In the genomic region with DNA sequence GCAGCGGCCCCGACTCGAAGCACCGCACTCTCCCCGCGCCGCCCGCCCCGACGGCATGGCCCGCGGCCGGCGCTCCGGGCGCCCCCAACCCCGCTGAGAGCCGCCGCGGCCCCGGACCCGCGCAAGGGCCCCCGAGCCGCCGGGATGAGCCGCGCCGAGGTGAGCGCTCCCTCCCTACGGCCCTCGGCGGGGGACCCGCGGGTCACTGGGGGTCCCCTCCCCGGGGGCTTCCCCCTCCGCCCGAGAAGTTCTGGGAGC, we compare ENCODE assay signal across 8 cellular contexts. TPM values are rescaled to one million over a fixed set of nuclear protein-coding genes. Genes with fewer than 3 reads are reported as not detected.
DNase-seq lines count a peak whose midpoint lies in the region; ATAC-seq and TF ChIP-seq lines count a peak whose summit lies in the region.

No MANE protein-coding gene starts in this region.

- H3K4me3 ChIP-seq in SK-N-MC (peak overlapping the region; percentile 88), fibroblast of villous mesenchyme (ENCODE audit: low read depth, low read length) (peak overlapping the region; percentile 76)

- peak overlapping the region; percentile 50 for H3K27ac Mint-ChIP-seq in activated naive CD4-positive, alpha-beta T cell treated with anti-CD3 and anti-CD28 coated beads for 36 hours
- H3K27ac Mint-ChIP-seq in stimulated activated effector memory CD8-positive, alpha-beta T cell treated with anti-CD3 and anti-CD28 coated beads, Interleukin-12 subunit alpha, Interleukin-12 subunit beta, amount 100 ng/mL, for 72 hours = no peak overlapping the region

- no peaks in the 10 kb centered on the region for H3K9me3 ChIP-seq in SK-N-MC (ENCODE audit: low read depth, low read length)

- no peak for TF ChIP-seq CTCF in fibroblast of villous mesenchyme (IDR thresholded peaks at IDR 0.05; ENCODE audit: insufficient read depth, low read depth, low read length)

- peaks cover 26% of the 10 kb centered on the region for H3K4me1 Mint-ChIP-seq in activated naive CD4-positive, alpha-beta T cell treated with anti-CD3 and anti-CD28 coated beads for 36 hours (ENCODE audit: low read depth)
- peaks cover 12% of the 10 kb centered on the region for H3K4me1 Mint-ChIP-seq in stimulated activated effector memory CD8-positive, alpha-beta T cell treated with anti-CD3 and anti-CD28 coated beads, Interleukin-12 subunit alpha, Interleukin-12 subunit beta, amount 100 ng/mL, for 72 hours

- H3K27me3 Mint-ChIP-seq in activated naive CD4-positive, alpha-beta T cell treated with anti-CD3 and anti-CD28 coated beads for 36 hours (ENCODE audit: low read depth) = no peaks in the 10 kb centered on the region

- H3K9me3 Mint-ChIP-seq in activated naive CD4-positive, alpha-beta T cell treated with anti-CD3 and anti-CD28 coated beads for 36 hours = no peaks in the 10 kb centered on the region
- no peaks in the 10 kb centered on the region for H3K9me3 Mint-ChIP-seq in stimulated activated effector memory CD8-positive, alpha-beta T cell treated with anti-CD3 and anti-CD28 coated beads, Interleukin-12 subunit alpha, Interleukin-12 subunit beta, amount 100 ng/mL, for 72 hours

- H3K36me3 Mint-ChIP-seq in activated naive CD4-positive, alpha-beta T cell treated with anti-CD3 and anti-CD28 coated beads for 36 hours (ENCODE audit: low read depth) = peaks cover 2% of the 10 kb centered on the region
- no peaks in the 10 kb centered on the region for H3K36me3 Mint-ChIP-seq in stimulated activated effector memory CD8-positive, alpha-beta T cell treated with anti-CD3 and anti-CD28 coated beads, Interleukin-12 subunit alpha, Interleukin-12 subunit beta, amount 100 ng/mL, for 72 hours

- peak overlapping the region; percentile 76 for H3K4me3 Mint-ChIP-seq in activated naive CD4-positive, alpha-beta T cell treated with anti-CD3 and anti-CD28 coated beads for 36 hours
- peak overlapping the region; percentile 83 for H3K4me3 Mint-ChIP-seq in stimulated activated effector memory CD8-positive, alpha-beta T cell treated with anti-CD3 and anti-CD28 coated beads, Interleukin-12 subunit alpha, Interleukin-12 subunit beta, amount 100 ng/mL, for 72 hours

- CTCF ChIA-PET in activated naive CD4-positive, alpha-beta T cell treated with anti-CD3 and anti-CD28 coated beads for 36 hours (lab: Charles Lee) = interaction anchor here (0.7 to 8.4 kb wide), 22 partner anchors 12 to 315 kb away, joined by 3 to 217 read pairs (median 4); a partner anchor contains a TSS

- no peak overlapping the region for H3K27ac ChIP-seq in SK-N-MC

- no peak for ATAC-seq in stimulated activated effector memory CD8-positive, alpha-beta T cell treated with anti-CD3 and anti-CD28 coated beads, Interleukin-12 subunit alpha, Interleukin-12 subunit beta, amount 100 ng/mL, for 72 hours

- H3K36me3 ChIP-seq in SK-N-MC (ENCODE audit: insufficient read depth, low read length) = no peaks in the 10 kb centered on the region

- DNase-seq in activated naive CD4-positive, alpha-beta T cell treated with anti-CD3 and anti-CD28 coated beads for 36 hours = no peak
- DNase-seq in activated naive CD4-positive, alpha-beta T cell (lab: John Stamatoyannopoulos, UW) = no peak
- no peak for DNase-seq in SK-N-MC (ENCODE audit: low read depth, low spot score)
- DNase-seq in fibroblast of villous mesenchyme (ENCODE audit: low read depth) = no peak
- DNase-seq in stimulated activated effector memory CD8-positive, alpha-beta T cell treated with anti-CD3 and anti-CD28 coated beads, Interleukin-12 subunit alpha, Interleukin-12 subunit beta, amount 100 ng/mL, for 72 hours (ENCODE audit: low spot score in 2 of 2) = no peak
- no peak for DNase-seq in DMS153 (lab: John Stamatoyannopoulos, UW)
- no peak for DNase-seq in GOT3 (lab: John Stamatoyannopoulos, UW)
- no peak for DNase-seq in NCI-H2171 (lab: John Stamatoyannopoulos, UW)

- peak overlapping the region; percentile 69 for H3K9ac ChIP-seq in SK-N-MC (ENCODE audit: insufficient read length)

- intact Hi-C loops in activated naive CD4-positive, alpha-beta T cell treated with anti-CD3 and anti-CD28 coated beads for 36 hours (cut with micrococcal nuclease) = loop anchor here (1.0 to 5.0 kb wide), 5 partner anchors 77 to 461 kb away; a partner anchor contains a TSS

RNA-seq across cellular contexts. Expression of a gene that starts 0.8 kb away (rescaled TPM):
- total RNA-seq in activated naive CD4-positive, alpha-beta T cell treated with anti-CD3 and anti-CD28 coated beads for 36 hours = 1 to 10 TPM; 4.7 to 4.9 TPM
- 43.5 and 61.3 TPM in 2 replicates for total RNA-seq in fibroblast of villous mesenchyme

RNA-seq across cellular contexts. Expression of a gene that starts 56.4 kb away (rescaled TPM):
- total RNA-seq in activated naive CD4-positive, alpha-beta T cell treated with anti-CD3 and anti-CD28 coated beads for 36 hours = 1 to 10 TPM; 9.2 to 9.7 TPM
- total RNA-seq in fibroblast of villous mesenchyme = 12.2 and 17.3 TPM in 2 replicates
